ENCODE assay signal across 9 cellular contexts in genomic region chr7:150324366-150324961, GRCh38. TPM values are rescaled to one million over a fixed set of nuclear protein-coding genes. Genes with fewer than 3 reads are reported as not detected.
DNase-seq lines count a peak whose midpoint lies in the region; ATAC-seq and TF ChIP-seq lines count a peak whose summit lies in the region.
"Had no signal": no experiment of that assay in that cellular context is flagged by ENCODE, and none has a peak within 500 bp of the region (broad histone marks: within the 10 kb centered on the region; RNA-seq: fewer than 3 reads in every experiment).

No MANE protein-coding gene starts in this region.

- ATAC-seq in GM21526 (IDR thresholded peaks at IDR 0.05; ENCODE audit: low FRiP score, unreplicated experiment) (no peak), HG03095 (IDR thresholded peaks at IDR 0.05; ENCODE audit: unreplicated experiment) (no peak)

- peaks cover 25 to 38% of the 10 kb centered on the region in 2 donors for H3K36me3 Mint-ChIP-seq in CD14-positive monocyte

- peaks cover 0 to 2% (median 0%) of the 10 kb centered on the region in 3 donors for H3K27me3 Mint-ChIP-seq in CD14-positive monocyte (ENCODE audit: low read depth in 3 of 3)

- H3K27ac ChIP-seq in HUES48 (ENCODE audit: low read depth, low read length) (peak overlapping the region; percentile 80), mesendoderm (ENCODE audit: low read depth, low read length) (no peak overlapping the region)

- H3K56ac ChIP-seq in mesendoderm (ENCODE audit: low read length) = peak overlapping the region; percentile 76

- 0 out of 2 replicates have a peak overlapping the region, but pooled peaks have one; percentile 86 for H3K9ac ChIP-seq in HUES48 (ENCODE audit: low read depth, low read length)
- H3K9ac ChIP-seq in mesendoderm (ENCODE audit: low read length) = no peak overlapping the region

- H3K23ac ChIP-seq in mesendoderm (ENCODE audit: low read length) = no peak overlapping the region

- no peak overlapping the region for H3K4me2 ChIP-seq in mesendoderm (ENCODE audit: low read length)

- no peak overlapping the region for H3K18ac ChIP-seq in mesendoderm (ENCODE audit: low read length)

- no peaks in the 10 kb centered on the region for H3K9me3 ChIP-seq in HUES48 (ENCODE audit: control insufficient read depth, insufficient read depth, low read length)

- no peak overlapping the region for H3K4ac ChIP-seq in mesendoderm (ENCODE audit: low read depth, low read length)

- H3K27ac Mint-ChIP-seq in CD14-positive monocyte = peak overlapping the region; percentile 80 to 95 (median 90)

- no peaks in the 10 kb centered on the region for H3K9me3 Mint-ChIP-seq in CD14-positive monocyte

- H2AK5ac ChIP-seq in mesendoderm (ENCODE audit: low read length) = no peak overlapping the region

- DNase-seq in CD14-positive monocyte (ENCODE audit: low spot score) (no peak), astrocyte of the hippocampus (ENCODE audit: low read depth, low spot score) (peak; percentile 45), mesendoderm (no peak), hepatic stellate cell (ENCODE audit: low spot score) (no peak), NCI-H2196 treated with DMSO at 0.1 percent for 48 hours (lab: John Stamatoyannopoulos, UW; ENCODE audit: unreplicated experiment) (no peak)
- DNase-seq: occipital lobe had no signal

- intact Hi-C loops in CD14-positive monocyte (cut with micrococcal nuclease) = no loop called here

- H3K4me1 Mint-ChIP-seq in CD14-positive monocyte = peaks cover 43% of the 10 kb centered on the region

- H3K79me1 ChIP-seq in mesendoderm (ENCODE audit: low read length) = no peaks in the 10 kb centered on the region

- no peak for TF ChIP-seq CTCF in CD14-positive monocyte (IDR thresholded peaks at IDR 0.05)

- peaks cover 26% of the 10 kb centered on the region for H3K4me1 ChIP-seq in HUES48 (ENCODE audit: control insufficient read depth, insufficient read depth, low read length)
- peaks cover 2% of the 10 kb centered on the region for H3K4me1 ChIP-seq in mesendoderm (ENCODE audit: control insufficient read depth, low read depth, low read length)

- WGBS in mesendoderm (ENCODE audit: extremely low coverage, insufficient coverage, low lambda C conversion rate) = no CpG with 5 or more reads among the region's 12 CpGs

- H4K8ac ChIP-seq in mesendoderm (ENCODE audit: low read depth, low read length) = no peak overlapping the region

- H2BK120ac ChIP-seq in mesendoderm (ENCODE audit: low read depth, low read length) = no peak overlapping the region

- H3K36me3 ChIP-seq in HUES48 (ENCODE audit: control insufficient read depth, insufficient read depth, low read length) (peaks cover 43% of the 10 kb centered on the region), mesendoderm (ENCODE audit: control insufficient read depth, insufficient read depth, low read length) (no peaks in the 10 kb centered on the region)

- H3K4me3 Mint-ChIP-seq in CD14-positive monocyte = peak overlapping the region; percentile 94 to 98

- no peak overlapping the region for H2BK15ac ChIP-seq in mesendoderm (replicated peaks; ENCODE audit: low read depth)

- H4K5ac ChIP-seq in mesendoderm (ENCODE audit: low read length) = no peak overlapping the region

- H2BK5ac ChIP-seq in mesendoderm (ENCODE audit: low read length) = no peak overlapping the region

- H3K79me2 ChIP-seq in mesendoderm (ENCODE audit: control insufficient read depth, insufficient read depth, low read length) = no peaks in the 10 kb centered on the region

- H3K4me3 ChIP-seq in HUES48 (ENCODE audit: low read depth, low read length) = peak overlapping the region; percentile 82
- no peak overlapping the region for H3K4me3 ChIP-seq in mesendoderm (ENCODE audit: low read length)

- H3K27me3 ChIP-seq in HUES48 (ENCODE audit: control insufficient read depth, insufficient read depth, low read length) (no peaks in the 10 kb centered on the region), mesendoderm (ENCODE audit: insufficient read depth, low read length, poor library complexity) (no peaks in the 10 kb centered on the region)

RNA-seq across cellular contexts. Expression of gene ACTR3C, which starts 1.1 kb away (rescaled TPM):
- polyA plus RNA-seq in CD14-positive monocyte = 1 to 10 TPM in 1 of 2 donors, under 1 TPM in 1; 0.55 to 1.7 TPM
- not detected for polyA plus RNA-seq in mesendoderm (2013, experiment 1 of 2)
- polyA plus RNA-seq in mesendoderm (2013, experiment 2 of 2) = 0.06 TPM

RNA-seq across cellular contexts. Expression of gene LRRC61, which starts 1.3 kb away (rescaled TPM):
- 1 to 10 TPM; 5.7 to 8.6 TPM for polyA plus RNA-seq in CD14-positive monocyte
- 0.42 TPM for polyA plus RNA-seq in mesendoderm (2013, experiment 1 of 2)
- 0.27 TPM for polyA plus RNA-seq in mesendoderm (2013, experiment 2 of 2)

RNA-seq across cellular contexts. Expression of gene RARRES2, which starts 17.0 kb away (rescaled TPM):
- not detected for polyA plus RNA-seq in CD14-positive monocyte
- 54.9 TPM for polyA plus RNA-seq in mesendoderm (2013, experiment 1 of 2)
- polyA plus RNA-seq in mesendoderm (2013, experiment 2 of 2) = 57.8 TPM

RNA-seq across cellular contexts. Expression of gene REPIN1, which starts 44.2 kb away (rescaled TPM):
- 10 to 100 TPM; 32.7 to 39.0 TPM for polyA plus RNA-seq in CD14-positive monocyte
- 47.8 TPM for polyA plus RNA-seq in mesendoderm (2013, experiment 1 of 2)
- polyA plus RNA-seq in mesendoderm (2013, experiment 2 of 2) = 51.6 TPM

RNA-seq across cellular contexts. Expression of gene ZNF775, which starts 54.7 kb away (rescaled TPM):
- 1 to 10 TPM; 1.3 to 2.7 TPM for polyA plus RNA-seq in CD14-positive monocyte
- polyA plus RNA-seq in mesendoderm (2013, experiment 1 of 2) = 4.2 TPM
- 4.2 TPM for polyA plus RNA-seq in mesendoderm (2013, experiment 2 of 2)
